ENCODE assay signal across 19 cellular contexts in the genomic region with DNA sequence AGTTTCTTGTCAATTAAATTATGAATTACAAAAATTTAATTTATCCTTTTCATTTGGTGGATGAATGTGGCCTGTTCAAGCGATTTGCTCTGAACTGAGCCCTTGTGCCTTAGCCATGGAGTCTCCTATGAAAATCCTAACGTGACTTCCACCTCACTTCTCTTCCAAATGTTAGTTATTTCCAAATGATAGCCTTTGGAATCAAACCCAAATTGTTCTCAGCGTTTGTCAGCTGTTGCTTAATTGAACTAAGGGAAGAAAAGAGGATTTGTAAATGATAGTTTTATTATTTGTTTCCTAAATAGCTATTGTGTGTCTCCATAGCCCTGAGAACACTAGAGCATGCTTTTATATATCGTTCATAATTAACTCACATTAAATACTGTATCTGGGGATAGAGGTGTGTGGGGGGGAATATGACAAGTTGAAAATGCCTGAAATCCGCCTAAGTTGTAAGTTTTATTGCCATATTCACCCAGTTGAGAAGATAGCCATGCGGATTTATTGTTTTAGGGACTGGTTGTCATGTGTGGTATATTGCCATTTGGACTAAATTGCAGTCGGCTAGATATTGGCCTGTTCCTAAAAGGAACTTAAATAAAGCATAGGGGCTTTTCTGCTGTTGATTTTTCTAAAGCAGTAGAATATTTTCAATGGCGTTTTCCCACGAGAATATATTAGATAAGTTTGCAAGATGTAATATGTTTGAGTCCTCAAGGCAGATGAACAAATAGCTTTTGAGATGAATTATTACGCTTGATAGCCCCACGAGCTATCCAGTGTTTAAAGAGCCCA. TPM values are rescaled to one million over a fixed set of nuclear protein-coding genes. Genes with fewer than 3 reads are reported as not detected.
A peak's percentile ranks its signal among the peaks of the same experiment; 100 is the strongest.
DNase-seq lines count a peak whose midpoint lies in the region; ATAC-seq and TF ChIP-seq lines count a peak whose summit lies in the region.
"Had no signal": no experiment of that assay in that cellular context is flagged by ENCODE, and none has a peak within 500 bp of the region (broad histone marks: within the 10 kb centered on the region; RNA-seq: fewer than 3 reads in every experiment).

No MANE protein-coding gene starts in this region.

- no peaks in the 10 kb centered on the region for H3K4me1 Mint-ChIP-seq in MCF 10A (ENCODE audit: insufficient read depth, unreplicated experiment)
- H3K4me1 Mint-ChIP-seq in chondrocyte (ENCODE audit: low read depth): peaks cover 16% of the 10 kb centered on the region
- peaks cover 32% of the 10 kb centered on the region for H3K4me1 Mint-ChIP-seq in nephron
- H3K4me1 Mint-ChIP-seq: central memory CD8-positive, alpha-beta T cell had no signal

- DNase-seq in breast epithelium (ENCODE audit: low spot score in 2 of 2) (no peak), MCF 10A (ENCODE audit: unreplicated experiment) (no peak), chondrocyte (ENCODE audit: low spot score) (no peak), suprapubic skin (ENCODE audit: low spot score in 2 of 2) (no peak), anterior cingulate cortex (lab: John Stamatoyannopoulos, UW) (no peak), NCI-H1694 (lab: John Stamatoyannopoulos, UW) (no peak)
- no peak for DNase-seq in stimulated activated naive CD8-positive, alpha-beta T cell treated with anti-CD3 and anti-CD28 coated beads, Interleukin-15, Interleukin-2, amounts not matched to agents 100 U/mL and 50 U/mL, for 24 hours
- DNase-seq: activated CD4-positive, CD25-positive, alpha-beta regulatory T cell; DMS 273 treated with DMSO at 0.1 percent for 48 hours; GDM1; HCEC 1CT; kidney glomerular epithelial cell; NCI-H2171; SK-N-SH; thyroid gland had no signal

- H3K27me3 ChIP-seq in breast epithelium (no peaks in the 10 kb centered on the region), suprapubic skin (peaks cover 20% of the 10 kb centered on the region)
- H3K27me3 ChIP-seq: thyroid gland had no signal

- CTCF ChIA-PET in MCF 10A (lab: Yijun Ruan, JAX): interaction anchor here (1.1 kb wide), 1 partner anchor 16 kb away, joined by 5 read pairs; no protein-coding TSS in a partner anchor

- TF ChIP-seq CTCF in breast epithelium (IDR thresholded peaks at IDR 0.05): no peak
- TF ChIP-seq CTCF in MCF 10A (IDR thresholded peaks at IDR 0.05; ENCODE audit: unreplicated experiment): no peak
- TF ChIP-seq CTCF in chondrocyte (IDR thresholded peaks at IDR 0.05): no peak
- no peak for TF ChIP-seq CTCF in nephron (IDR thresholded peaks at IDR 0.05; ENCODE audit: unreplicated experiment in 3 of 3)
- TF ChIP-seq CTCF in suprapubic skin (IDR thresholded peaks at IDR 0.05): no peak

- WGBS in suprapubic skin: 74% methylated on average over 11 of the region's 11 CpGs

- H3K9me3 Mint-ChIP-seq in MCF 10A (ENCODE audit: unreplicated experiment) (no peaks in the 10 kb centered on the region), chondrocyte (ENCODE audit: low read depth) (no peaks in the 10 kb centered on the region), nephron (no peaks in the 10 kb centered on the region)
- H3K9me3 Mint-ChIP-seq: activated T-helper 1 cell treated with anti-CD3 and anti-CD28 coated beads, Interleukin-12 subunit alpha, Interleukin-12 subunit beta, Interleukin-2, Interleukin-4 antibody, amounts not matched to agents 30 ng/mL and 10 ng/mL and 1 ng/mL, durations not matched to agents 14 hours and 24 hours and 36 hours; central memory CD8-positive, alpha-beta T cell had no signal

- no peak overlapping the region for H3K27ac Mint-ChIP-seq in MCF 10A (ENCODE audit: low read depth, unreplicated experiment)
- no peak overlapping the region for H3K27ac Mint-ChIP-seq in chondrocyte (ENCODE audit: unreplicated experiment)
- peak overlapping the region in 2 of 3 experiments; percentile 26 to 47 for H3K27ac Mint-ChIP-seq in nephron
- H3K27ac Mint-ChIP-seq: activated T-helper 1 cell treated with anti-CD3 and anti-CD28 coated beads, Interleukin-12 subunit alpha, Interleukin-12 subunit beta, Interleukin-2, Interleukin-4 antibody, amounts not matched to agents 30 ng/mL and 10 ng/mL and 1 ng/mL, durations not matched to agents 14 hours and 24 hours and 36 hours had no signal

- H3K36me3 ChIP-seq in breast epithelium (no peaks in the 10 kb centered on the region), suprapubic skin (no peaks in the 10 kb centered on the region)
- H3K36me3 ChIP-seq: thyroid gland had no signal

- H3K4me3 ChIP-seq in breast epithelium (peak overlapping the region in 2 of 3 donors; percentile 85 to 92), suprapubic skin (peak overlapping the region; percentile 91)
- H3K4me3 ChIP-seq: K562, thyroid gland had no signal

- H3K9me3 ChIP-seq in breast epithelium: no peaks in the 10 kb centered on the region
- H3K9me3 ChIP-seq in suprapubic skin: no peaks in the 10 kb centered on the region
- H3K9me3 ChIP-seq: SK-N-SH, thyroid gland had no signal

- H3K27me3 Mint-ChIP-seq in MCF 10A (ENCODE audit: insufficient read depth, unreplicated experiment) (no peaks in the 10 kb centered on the region), chondrocyte (ENCODE audit: low read depth) (no peaks in the 10 kb centered on the region), nephron (ENCODE audit: low read depth) (peaks cover 53% of the 10 kb centered on the region)

- ATAC-seq in stimulated activated naive CD8-positive, alpha-beta T cell treated with anti-CD3 and anti-CD28 coated beads, Interleukin-15, Interleukin-2, amounts not matched to agents 100 U/mL and 50 U/mL, for 24 hours: no peak
- ATAC-seq: K562 had no signal

- TF ChIP-seq EP300 in suprapubic skin (IDR thresholded peaks at IDR 0.05): no peak

- no peak overlapping the region for H3K4me3 Mint-ChIP-seq in MCF 10A (ENCODE audit: unreplicated experiment)
- peak overlapping the region; percentile 73 for H3K4me3 Mint-ChIP-seq in chondrocyte (ENCODE audit: unreplicated experiment)
- peak overlapping the region; percentile 80 to 88 (median 86) for H3K4me3 Mint-ChIP-seq in nephron

- no peak for TF ChIP-seq POLR2A in breast epithelium (IDR thresholded peaks at IDR 0.05)
- no peak for TF ChIP-seq POLR2A in suprapubic skin (IDR thresholded peaks at IDR 0.05)

- H3K4me1 ChIP-seq in breast epithelium: no peaks in the 10 kb centered on the region
- peaks cover 37% of the 10 kb centered on the region for H3K4me1 ChIP-seq in suprapubic skin

- no TSS peak for BruUV-seq in MCF 10A (replicated peaks; lab: Mats Ljungman, UMichigan)

- intact Hi-C loops in breast epithelium (cut with DNase I; ENCODE audit: low total_unique reads) (no loop called here), MCF 10A (cut with micrococcal nuclease) (no loop called here)

- H3K36me3 Mint-ChIP-seq in MCF 10A (ENCODE audit: insufficient read depth, unreplicated experiment) (no peaks in the 10 kb centered on the region), chondrocyte (ENCODE audit: low read depth) (no peaks in the 10 kb centered on the region), nephron (ENCODE audit: low read depth) (no peaks in the 10 kb centered on the region)

- POLR2A ChIA-PET in MCF 10A (lab: Yijun Ruan, JAX): interaction anchor here (0.5 to 0.6 kb wide), 2 partner anchors 11 to 226 kb away, joined by 3 read pairs; no protein-coding TSS in a partner anchor

- H3K27ac ChIP-seq in breast epithelium (no peak overlapping the region), suprapubic skin (peak overlapping the region; percentile 96)
- H3K27ac ChIP-seq: thyroid gland had no signal

RNA-seq across cellular contexts. Expression of gene CELF2, which starts 2.6 kb away (rescaled TPM):
- total RNA-seq in breast epithelium (100 to 1,000 TPM in 1 of 3 donors, 10 to 100 TPM in 2; 40.0 to 178 (median 45.6) TPM), MCF 10A (2022) (0.07 TPM in 1 of 2 replicates, not detected in the other), chondrocyte (11.6 to 44.9 TPM (median 44.3 TPM) in 3 replicates), suprapubic skin (10 to 100 TPM in 3 of 4 donors, 1 to 10 TPM in 1; 8.7 to 28.6 (median 22.9) TPM)

Comparison
In these comparisons a context has a peak if more than half of its experiments do, and no peak if none do; other contexts are left out.
1. H3K27ac Mint-ChIP-seq: peak in nephron (2 of 3); none in MCF 10A (single experiment) and chondrocyte (single experiment).